Comparison of ENCODE assay signal across 20 cellular contexts in the genomic region with DNA sequence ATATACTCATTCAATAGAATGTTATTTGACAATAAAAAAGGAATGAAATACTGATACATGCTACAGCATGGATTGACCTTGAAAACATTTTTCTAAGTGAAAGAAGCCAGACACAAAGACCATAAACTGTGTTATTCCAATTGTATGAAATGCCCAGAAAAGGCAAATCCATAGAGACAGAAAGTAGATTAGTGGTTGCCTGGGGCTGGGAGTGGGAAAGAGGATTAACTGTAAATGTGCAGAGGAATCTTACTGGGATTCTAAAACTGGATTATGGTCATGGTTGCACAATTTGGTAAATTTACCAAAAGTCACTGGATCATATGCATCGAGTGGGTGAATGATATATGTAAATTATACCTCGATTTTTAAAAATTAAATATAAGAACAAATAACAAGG.
DNase-seq lines count a peak whose midpoint lies in the region; ATAC-seq, FAIRE-seq and TF ChIP-seq lines count a peak whose summit lies in the region.
"Had no signal": no experiment of that assay in that cellular context is flagged by ENCODE, and none has a peak within 500 bp of the region (broad histone marks: within the 10 kb centered on the region; RNA-seq: fewer than 3 reads in every experiment).

No MANE protein-coding gene starts in this region.

- FAIRE-seq in A549 (lab: Jason Lieb, UNC) = peak; percentile 63
- FAIRE-seq: G401.6, GM12892 had no signal

- no peaks in the 10 kb centered on the region for H3K27me3 Mint-ChIP-seq in activated T-cell treated with anti-CD3 and anti-CD28 coated beads, Interleukin-2, amount 50 U/mL, for 72 hours (ENCODE audit: low read depth)

- TF ChIP-seq EP300 in A549 (IDR thresholded peaks at IDR 0.05) = no peak

- no peak for TF ChIP-seq POLR2A in A549 (IDR thresholded peaks at IDR 0.05; ENCODE audit: low read length)

- H3K4me1 ChIP-seq in A549 (peaks cover 43% of the 10 kb centered on the region), HAP-1 (peaks cover 38% of the 10 kb centered on the region)
- H3K4me1 ChIP-seq: BE2C had no signal

- no peak overlapping the region for H3K4me3 Mint-ChIP-seq in activated T-cell treated with anti-CD3 and anti-CD28 coated beads, Interleukin-2, amount 50 U/mL, for 72 hours
- H3K4me3 Mint-ChIP-seq: CD14-positive monocyte; CD4-positive, alpha-beta T cell had no signal

- in situ Hi-C loops in HAP-1 (cut with MboI; ENCODE audit: low sequenced_read_pairs) = no loop called here

- no peaks in the 10 kb centered on the region for H3K4me1 Mint-ChIP-seq in activated T-cell treated with anti-CD3 and anti-CD28 coated beads, Interleukin-2, amount 50 U/mL, for 72 hours (ENCODE audit: low read depth)
- H3K4me1 Mint-ChIP-seq: CD14-positive monocyte had no signal

- no peaks in the 10 kb centered on the region for H3K36me3 Mint-ChIP-seq in activated T-cell treated with anti-CD3 and anti-CD28 coated beads, Interleukin-2, amount 50 U/mL, for 72 hours (ENCODE audit: insufficient read depth in 2 of 2)
- H3K36me3 Mint-ChIP-seq: CD14-positive monocyte had no signal

- WGBS in A549 (ENCODE audit: missing lambda C conversion rate) = 61% methylated on average over 2 of the region's 2 CpGs

- DNase-seq in A549 (ENCODE audit: low read depth in 1 of 2, low spot score in 1 of 2) (no peak), HAP-1 (ENCODE audit: low spot score in 2 of 2) (peak; percentile 71 to 89), retinal pigment epithelial cell (ENCODE audit: low read depth) (peak; percentile 68)
- DNase-seq in activated CD8-positive, alpha-beta memory T cell treated with anti-CD3 and anti-CD28 coated beads, Interleukin-2, amount 50 U/mL, for 48 hours = no peak
- no peak for DNase-seq in activated T-cell treated with anti-CD3 and anti-CD28 coated beads, Interleukin-2, amount 50 U/mL, for 1 hour
- no peak for DNase-seq in activated T-cell treated with anti-CD3 and anti-CD28 coated beads, Interleukin-2, amount 50 U/mL, for 72 hours
- DNase-seq: AML-193; BE2C; Calu3; CD4-positive, alpha-beta T cell; COR-L47; DMS153; DND-41; GOT3; H7 had no signal

- ATAC-seq in A549 = no peak
- ATAC-seq in activated T-cell treated with anti-CD3 and anti-CD28 coated beads, Interleukin-2, amount 50 U/mL, for 72 hours (replicated peaks in 1 of 2) = no peak
- ATAC-seq: HCT116 had no signal

- POLR2A ChIA-PET in A549 (lab: Yijun Ruan, JAX) = no interaction called here

- H3K4me3 ChIP-seq in A549 (no peak overlapping the region), HAP-1 (no peak overlapping the region), retinal pigment epithelial cell (ENCODE audit: low read length) (no peak overlapping the region)
- H3K4me3 ChIP-seq: BLaER1 treated with 17β-estradiol and CSF1 and Interleukin-3, amounts not matched to agents 10 nM and 100 nM had no signal

- TF ChIP-seq CTCF in A549 (IDR thresholded peaks at IDR 0.05) = no peak
- TF ChIP-seq CTCF in retinal pigment epithelial cell (conservative IDR thresholded peaks at IDR 0.05; ENCODE audit: low read depth, low read length) = no peak

- H3K4me2 ChIP-seq in A549 = no peak overlapping the region
- H3K4me2 ChIP-seq: BLaER1 treated with 17β-estradiol and CSF1 and Interleukin-3, amounts not matched to agents 10 nM and 100 nM had no signal

- H3K9me3 ChIP-seq in A549 (no peaks in the 10 kb centered on the region), HAP-1 (no peaks in the 10 kb centered on the region)
- H3K9me3 ChIP-seq: BE2C had no signal

- no peaks in the 10 kb centered on the region for H3K27me3 ChIP-seq in HAP-1 (ENCODE audit: low read depth)
- H3K27me3 ChIP-seq: BE2C; BLaER1 treated with 17β-estradiol and CSF1 and Interleukin-3, amounts not matched to agents 10 nM and 100 nM had no signal

- H3K36me3 ChIP-seq in HAP-1 (replicated peaks) = no peaks in the 10 kb centered on the region
- H3K36me3 ChIP-seq: BE2C; BLaER1 treated with 17β-estradiol and CSF1 and Interleukin-3, amounts not matched to agents 10 nM and 100 nM had no signal

- TF ChIP-seq RAD21 in A549 (conservative IDR thresholded peaks at IDR 0.05 in 1 of 2, IDR thresholded peaks at IDR 0.05 in 1 of 2) = no peak

- no peak overlapping the region for H3K27ac ChIP-seq in A549
- H3K27ac ChIP-seq: BLaER1 treated with 17β-estradiol and CSF1 and Interleukin-3, amounts not matched to agents 10 nM and 100 nM had no signal

- CTCF ChIA-PET in A549 (lab: Yijun Ruan, JAX) = interaction anchor here (1.4 kb wide), 1 partner anchor 12 kb away, joined by 4 read pairs; no protein-coding TSS in a partner anchor

- H3K9me3 Mint-ChIP-seq in activated T-cell treated with anti-CD3 and anti-CD28 coated beads, Interleukin-2, amount 50 U/mL, for 72 hours = no peaks in the 10 kb centered on the region
- H3K9me3 Mint-ChIP-seq: CD4-positive, alpha-beta T cell had no signal

- H3K27ac Mint-ChIP-seq in activated T-cell treated with anti-CD3 and anti-CD28 coated beads, Interleukin-2, amount 50 U/mL, for 72 hours = no peak overlapping the region
- H3K27ac Mint-ChIP-seq: CD14-positive monocyte; CD4-positive, alpha-beta T cell had no signal

TF ChIP-seq in A549, 52 proteins besides CTCF, POLR2A, EP300 and RAD21:
- no peak for TF ChIP-seq KDM5A (IDR thresholded peaks at IDR 0.05)
- no peak for TF ChIP-seq SMC3 (IDR thresholded peaks at IDR 0.05)
- TF ChIP-seq, protein P1, sequence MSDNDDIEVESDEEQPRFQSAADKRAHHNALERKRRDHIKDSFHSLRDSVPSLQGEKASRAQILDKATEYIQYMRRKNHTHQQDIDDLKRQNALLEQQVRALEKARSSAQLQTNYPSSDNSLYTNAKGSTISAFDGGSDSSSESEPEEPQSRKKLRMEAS (IDR thresholded peaks at IDR 0.05) = no peak
- TF ChIP-seq EHF (CRISPR knock-in tag; IDR thresholded peaks at IDR 0.05) = no peak
- no peak for TF ChIP-seq TP53 (CRISPR knock-in tag; IDR thresholded peaks at IDR 0.05)

Comparison
In these comparisons a context has a peak if more than half of its experiments do, and no peak if none do; other contexts are left out.
1. DNase-seq: peak in HAP-1 (2 of 2) and retinal pigment epithelial cell (single experiment); none in A549 (0 of 2), activated CD8-positive, alpha-beta memory T cell treated with anti-CD3 and anti-CD28 coated beads, Interleukin-2, amount 50 U/mL, for 48 hours (single experiment), activated T-cell treated with anti-CD3 and anti-CD28 coated beads, Interleukin-2, amount 50 U/mL, for 1 hour (single experiment) and activated T-cell treated with anti-CD3 and anti-CD28 coated beads, Interleukin-2, amount 50 U/mL, for 72 hours (0 of 2).